In the genomic region with DNA sequence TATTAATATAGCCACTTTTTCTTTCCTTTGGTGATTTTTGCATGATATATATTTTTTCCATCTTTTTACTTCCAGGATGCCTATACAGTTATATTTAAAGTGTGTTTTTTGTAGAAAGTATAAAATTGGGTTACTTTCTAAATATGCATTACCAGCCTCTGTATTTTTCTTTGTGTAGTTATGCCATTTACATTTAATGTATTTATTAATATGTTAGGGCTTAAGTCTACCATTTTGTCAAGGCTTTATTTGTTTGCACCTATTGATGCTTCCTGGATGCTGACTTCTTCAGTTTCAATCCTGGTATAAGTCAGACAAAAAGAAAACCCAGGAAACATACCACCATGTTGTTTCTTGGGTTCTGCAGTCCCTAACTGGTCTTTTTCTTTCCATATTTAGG, we compare ENCODE assay signal across 27 cellular contexts.
DNase-seq lines count a peak whose midpoint lies in the region; ATAC-seq, FAIRE-seq and TF ChIP-seq lines count a peak whose summit lies in the region.
"Had no signal": no experiment of that assay in that cellular context is flagged by ENCODE, and none has a peak within 500 bp of the region (broad histone marks: within the 10 kb centered on the region; RNA-seq: fewer than 3 reads in every experiment).

No MANE protein-coding gene starts in this region.

- ATAC-seq in K562 = no peak
- no peak for ATAC-seq in HG03095 (IDR thresholded peaks at IDR 0.05; ENCODE audit: unreplicated experiment)
- ATAC-seq: A549; CD8-positive, alpha-beta T cell had no signal

- DNase-seq in K562 (ENCODE audit: extremely low read depth in 1 of 4, low spot score in 3 of 4) = no peak
- DNase-seq: 8988T; ACHN; AML-193; BE2C; C1 segment of cervical spinal cord; Caco-2; Calu3; CD4-positive, alpha-beta memory T cell; CD4-positive, alpha-beta T cell; CD4-positive, CD25-positive, alpha-beta regulatory T cell; CD8-positive, alpha-beta memory T cell; CD8-positive, alpha-beta T cell; COR-L47; DMS 273 treated with DMSO at 0.1 percent for 48 hours; DMS153; DMS79; DMS79 treated with DMSO at 0.1 percent for 48 hours; DND-41; EL had no signal

- no peaks in the 10 kb centered on the region for H3K27me3 ChIP-seq in K562 (ENCODE audit: control insufficient read depth in 2 of 2, insufficient read depth in 2 of 2, low read length in 2 of 2)
- H3K27me3 ChIP-seq: BE2C; BLaER1; BLaER1 treated with 17β-estradiol and CSF1 and Interleukin-3, amounts not matched to agents 10 nM and 100 nM had no signal

- FAIRE-seq in K562 (lab: Jason Lieb, UNC) = no peak
- FAIRE-seq: A549, D721Med had no signal

- H3K27ac ChIP-seq in K562 (ENCODE audit: extremely low read depth, low read depth, low read length) = no peak overlapping the region
- H3K27ac ChIP-seq: 22Rv1; A549; BLaER1; BLaER1 treated with 17β-estradiol and CSF1 and Interleukin-3, amounts not matched to agents 10 nM and 100 nM; C4-2B had no signal

- H4K20me1 ChIP-seq in K562 (replicated peaks; ENCODE audit: control insufficient read depth, insufficient read depth, low read length) = no peaks in the 10 kb centered on the region
- H4K20me1 ChIP-seq: BLaER1; BLaER1 treated with 17β-estradiol and CSF1 and Interleukin-3, amounts not matched to agents 10 nM and 100 nM had no signal

- H3K4me1 ChIP-seq in K562 (replicated peaks in 1 of 2; ENCODE audit: control insufficient read depth in 2 of 2, insufficient read depth in 2 of 2, low read length in 2 of 2) = no peaks in the 10 kb centered on the region
- H3K4me1 ChIP-seq: A549; BE2C; BLaER1; BLaER1 treated with 17β-estradiol and CSF1 and Interleukin-3, amounts not matched to agents 10 nM and 100 nM; Caco-2 had no signal

- in situ Hi-C loops in K562 (cut with MboI) = no loop called here

- TF ChIP-seq RAD21 in K562 (CRISPR knock-in tag; conservative IDR thresholded peaks at IDR 0.05 in 1 of 2, IDR thresholded peaks at IDR 0.05 in 1 of 2) = no peak

- TF ChIP-seq EP300 in K562 (IDR thresholded peaks at IDR 0.05; ENCODE audit: low read length) = no peak

- no TSS peak for BruUV-seq in K562 (replicated peaks; lab: Mats Ljungman, UMichigan)

- no peak for TF ChIP-seq CTCF in K562 (IDR thresholded peaks at IDR 0.05 in 2 of 3, conservative IDR thresholded peaks at IDR 0.05 in 1 of 3; ENCODE audit: insufficient read depth in 2 of 3, low read depth in 1 of 3, low read length in 3 of 3)

- intact Hi-C loops in K562 (cut with micrococcal nuclease) = no loop called here

- H3K9me1 ChIP-seq in K562 (ENCODE audit: control insufficient read depth, insufficient read depth, low read length) = no peaks in the 10 kb centered on the region

- CTCF ChIA-PET in K562 (lab: Yijun Ruan, JAX; ENCODE audit: low intra/inter-chr PET ratio) = no interaction called here

- TF ChIP-seq POLR2A in K562 (conservative IDR thresholded peaks at IDR 0.05) = no peak

- no peak overlapping the region for H2AFZ ChIP-seq in K562 (ENCODE audit: low read depth, low read length)

- no peak overlapping the region for H3K9ac ChIP-seq in K562 (ENCODE audit: insufficient read depth in 1 of 2, low read depth in 2 of 2, low read length in 2 of 2)
- H3K9ac ChIP-seq: BLaER1; BLaER1 treated with 17β-estradiol and CSF1 and Interleukin-3, amounts not matched to agents 10 nM and 100 nM had no signal

- POLR2A ChIA-PET in K562 (lab: Yijun Ruan, JAX) = no interaction called here

- H3K79me2 ChIP-seq in K562 (ENCODE audit: control insufficient read depth, insufficient read depth, low read length) = no peaks in the 10 kb centered on the region

- no peak overlapping the region for H3K4me3 ChIP-seq in K562
- H3K4me3 ChIP-seq: A549; BLaER1; BLaER1 treated with 17β-estradiol and CSF1 and Interleukin-3, amounts not matched to agents 10 nM and 100 nM had no signal

- no peaks in the 10 kb centered on the region for H3K36me3 ChIP-seq in K562 (ENCODE audit: control insufficient read depth, insufficient read depth, low read length)
- H3K36me3 ChIP-seq: BE2C; BLaER1; BLaER1 treated with 17β-estradiol and CSF1 and Interleukin-3, amounts not matched to agents 10 nM and 100 nM had no signal

- no peak overlapping the region for H3K4me2 ChIP-seq in K562 (ENCODE audit: insufficient read depth, low read length)
- H3K4me2 ChIP-seq: A549; BLaER1; BLaER1 treated with 17β-estradiol and CSF1 and Interleukin-3, amounts not matched to agents 10 nM and 100 nM had no signal

- no peaks in the 10 kb centered on the region for H3K9me3 ChIP-seq in K562 (replicated peaks; ENCODE audit: control insufficient read depth, insufficient read depth, low read depth, low read length)
- H3K9me3 ChIP-seq: BE2C had no signal

TF ChIP-seq in K562, 482 proteins besides CTCF, POLR2A, EP300 and RAD21:
- no peak for TF ChIP-seq ZNF121 (CRISPR knock-in tag; conservative IDR thresholded peaks at IDR 0.05)
- TF ChIP-seq ZNF354B (CRISPR knock-in tag; IDR thresholded peaks at IDR 0.05) = peak; percentile 54; the same call in 1 of the 2 replicates
- peak; percentile 87 for TF ChIP-seq ZNF507 (tag; conservative IDR thresholded peaks at IDR 0.05)
